In genomic region chr3:160686955-160687535, GRCh38 we compare ENCODE assay signal across 9 cellular contexts. TPM values are rescaled to one million over a fixed set of nuclear protein-coding genes. Genes with fewer than 3 reads are reported as not detected.
DNase-seq lines count a peak whose midpoint lies in the region; TF ChIP-seq lines count a peak whose summit lies in the region.
"Had no signal": no experiment of that assay in that cellular context is flagged by ENCODE, and none has a peak within 500 bp of the region (broad histone marks: within the 10 kb centered on the region; RNA-seq: fewer than 3 reads in every experiment).

No MANE protein-coding gene starts in this region.

- H3K9me3 ChIP-seq in adrenal gland (replicated peaks in 1 of 3) (no peaks in the 10 kb centered on the region), osteoblast (ENCODE audit: low read depth, low read length) (no peaks in the 10 kb centered on the region), esophagus squamous epithelium (no peaks in the 10 kb centered on the region)

- DNase-seq in NCI-H2107 treated with DMSO at 0.1 percent for 48 hours (lab: John Stamatoyannopoulos, UW; ENCODE audit: unreplicated experiment) = peak; percentile 11
- DNase-seq in NCI-H2107 (lab: John Stamatoyannopoulos, UW) = no peak
- DNase-seq in adrenal gland = no peak
- DNase-seq in osteoblast (ENCODE audit: insufficient read length, low spot score, missing footprints) = peak; percentile 64
- no peak for DNase-seq in esophagus squamous epithelium (lab: John Stamatoyannopoulos, UW)
- DNase-seq in 8988T = no peak
- DNase-seq in C1 segment of cervical spinal cord (lab: John Stamatoyannopoulos, UW) = no peak

- 52 to 62% (median 54%) methylated on average over 6 of the region's 6 CpGs for WGBS in adrenal gland, 4 donors
- WGBS in esophagus squamous epithelium, 2 donors = 55 to 62% methylated on average over 6 of the region's 6 CpGs

- H3K27me3 ChIP-seq in adrenal gland (no peaks in the 10 kb centered on the region), osteoblast (ENCODE audit: insufficient read depth, low read length) (no peaks in the 10 kb centered on the region), esophagus squamous epithelium (no peaks in the 10 kb centered on the region)

- TF ChIP-seq POLR2A in adrenal gland (IDR thresholded peaks at IDR 0.05) = no peak
- TF ChIP-seq POLR2A in esophagus squamous epithelium (IDR thresholded peaks at IDR 0.05) = no peak

- H3K4me2 ChIP-seq in osteoblast (ENCODE audit: insufficient read depth, low read length) = no peak overlapping the region

- intact Hi-C loops in adrenal gland (cut with DNase I) = no loop called here
- intact Hi-C loops in esophagus squamous epithelium (cut with DNase I) = no loop called here

- no peak overlapping the region for H2AFZ ChIP-seq in osteoblast (ENCODE audit: low read length)

- TF ChIP-seq RAD21 in Ishikawa (IDR thresholded peaks at IDR 0.05; ENCODE audit: low read depth) = peak; percentile 41; the same call in 1 of the 2 replicates

- H3K4me1 ChIP-seq in adrenal gland (replicated peaks in 1 of 2) = no peaks in the 10 kb centered on the region
- no peaks in the 10 kb centered on the region for H3K4me1 ChIP-seq in osteoblast (ENCODE audit: insufficient read depth, low read length)
- H3K4me1 ChIP-seq in esophagus squamous epithelium = no peaks in the 10 kb centered on the region

- TF ChIP-seq CTCF in adrenal gland (IDR thresholded peaks at IDR 0.05) (peak; percentile 20 to 52 (median 44)), osteoblast (IDR thresholded peaks at IDR 0.05; ENCODE audit: extremely low read depth, low read depth, low read length) (peak; percentile 46), esophagus squamous epithelium (IDR thresholded peaks at IDR 0.05) (peak in 3 of 6 experiments; percentile 22 to 48 (median 26))

- H3K27ac ChIP-seq in adrenal gland = no peak overlapping the region
- H3K27ac ChIP-seq in osteoblast (ENCODE audit: low read depth, low read length) = no peak overlapping the region
- H3K27ac ChIP-seq in esophagus squamous epithelium = no peak overlapping the region

- no peaks in the 10 kb centered on the region for H3K79me2 ChIP-seq in osteoblast (ENCODE audit: insufficient read depth, low read length)

- H3K4me3 ChIP-seq in adrenal gland = no peak overlapping the region
- no peak overlapping the region for H3K4me3 ChIP-seq in osteoblast (ENCODE audit: insufficient read depth, low read length)
- no peak overlapping the region for H3K4me3 ChIP-seq in esophagus squamous epithelium

- TF ChIP-seq EP300 in Ishikawa (IDR thresholded peaks at IDR 0.05; ENCODE audit: borderline replicate concordance) = no peak

- no peaks in the 10 kb centered on the region for H3K36me3 ChIP-seq in adrenal gland (replicated peaks in 1 of 2)
- no peaks in the 10 kb centered on the region for H3K36me3 ChIP-seq in osteoblast (ENCODE audit: insufficient read depth, low read length)
- H3K36me3 ChIP-seq in esophagus squamous epithelium = no peaks in the 10 kb centered on the region

- H4K20me1 ChIP-seq in osteoblast (ENCODE audit: insufficient read depth, low read length) = no peaks in the 10 kb centered on the region

TF ChIP-seq in Ishikawa, 13 proteins besides CTCF, POLR2A, EP300 and RAD21:
- TF ChIP-seq EGR1 (IDR thresholded peaks at IDR 0.05) = no peak
TF ChIP-seq in Ishikawa: peak in this region for 0.

RNA-seq across cellular contexts. Expression of gene ARL14, which starts 10.1 kb away (rescaled TPM):
- total RNA-seq in adrenal gland = under 1 TPM in 2 of 8 donors, not detected in 6; 0.19 to 0.22 TPM
- polyA plus RNA-seq in adrenal gland = under 1 TPM in 1 of 3 donors, not detected in 2; 0.27 TPM
- not detected in 2 replicates for total RNA-seq in osteoblast
- total RNA-seq in esophagus squamous epithelium = under 1 TPM in 3 of 4 donors, not detected in 1; 0.70 to 0.92 (median 0.76) TPM
- total RNA-seq: CD8-positive, alpha-beta memory T cell had no signal
- polyA plus RNA-seq: CD8-positive, alpha-beta memory T cell had no signal

Comparison
In these comparisons a context has a peak if more than half of its experiments do, and no peak if none do; other contexts are left out.
1. DNase-seq: peak in NCI-H2107 treated with DMSO at 0.1 percent for 48 hours (single experiment) and osteoblast (single experiment); none in NCI-H2107 (single experiment), adrenal gland (0 of 7), esophagus squamous epithelium (single experiment), 8988T (single experiment) and C1 segment of cervical spinal cord (0 of 14).